Comparison of ENCODE assay signal across 1 cellular context in the genomic region with DNA sequence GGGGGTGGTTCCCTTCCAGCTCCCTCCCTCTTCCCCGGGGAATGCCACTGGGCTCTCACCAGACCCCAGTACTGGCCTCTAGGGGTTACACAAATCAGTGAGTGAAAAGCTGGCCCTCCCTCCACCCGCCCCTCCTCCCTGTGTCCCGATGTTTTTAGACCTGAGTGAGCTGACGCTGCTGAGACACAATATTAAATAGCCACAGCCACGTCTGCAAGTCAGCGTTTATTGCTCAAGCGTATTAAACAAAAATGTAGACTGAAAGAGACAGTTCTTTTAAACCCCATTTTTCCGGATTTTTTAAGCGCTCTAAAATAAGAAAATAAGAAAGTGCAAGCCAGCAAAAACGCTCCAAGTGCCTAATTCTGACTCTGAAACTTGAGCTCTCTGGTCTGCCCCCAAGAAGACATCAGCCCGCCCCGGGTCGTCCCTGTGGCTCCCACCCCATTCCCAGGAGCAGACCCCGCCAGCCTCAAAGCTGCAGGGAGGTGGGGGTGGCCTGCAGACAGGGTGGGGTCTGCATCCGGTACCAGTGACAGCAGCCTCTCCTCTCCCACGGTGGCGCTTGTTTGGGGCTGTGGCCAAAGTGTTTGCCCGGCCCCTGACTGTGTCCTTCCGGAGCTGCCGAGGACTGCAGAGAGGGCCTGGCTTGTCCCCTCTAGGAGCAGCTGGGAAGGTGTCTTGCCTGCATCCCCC.
TF ChIP-seq lines count a peak whose summit lies in the region.

No MANE protein-coding gene starts in this region.

TF ChIP-seq in endothelial cell of umbilical vein, 7 proteins besides CTCF, POLR2A, EP300 and RAD21:
- TF ChIP-seq EZH2 (IDR thresholded peaks at IDR 0.05; ENCODE audit: borderline replicate concordance, low read depth, low read length, severe bottlenecking) (peak; percentile 26), JUN (IDR thresholded peaks at IDR 0.05; ENCODE audit: borderline replicate concordance, insufficient read depth, insufficient read length, low read depth) (no peak)
